In genomic region chr5:176744584-176744965, GRCh38 we compare ENCODE assay signal across 12 cellular contexts.
DNase-seq lines count a peak whose midpoint lies in the region; ATAC-seq, FAIRE-seq and TF ChIP-seq lines count a peak whose summit lies in the region.
"Had no signal": no experiment of that assay in that cellular context is flagged by ENCODE, and none has a peak within 500 bp of the region (broad histone marks: within the 10 kb centered on the region; RNA-seq: fewer than 3 reads in every experiment).

No MANE protein-coding gene starts in this region.

- peak; percentile 41 for TF ChIP-seq CTCF in endothelial cell (IDR thresholded peaks at IDR 0.05; ENCODE audit: unreplicated experiment)

- no peaks in the 10 kb centered on the region for H3K9me3 ChIP-seq in small intestine (ENCODE audit: control insufficient read depth, low read depth)
- H3K9me3 ChIP-seq: BLaER1 treated with 17β-estradiol and CSF1 and Interleukin-3, amounts not matched to agents 10 nM and 100 nM; gastroesophageal sphincter; ovary had no signal

- no peak overlapping the region for H3K4me3 Mint-ChIP-seq in endothelial cell (ENCODE audit: unreplicated experiment)

- H3K9me3 Mint-ChIP-seq in endothelial cell (ENCODE audit: unreplicated experiment): no peaks in the 10 kb centered on the region

- DNase-seq in NCI-H1694 treated with DMSO at 0.1 percent for 48 hours (lab: John Stamatoyannopoulos, UW) (peak; percentile 38), NCI-H1694 (lab: John Stamatoyannopoulos, UW) (no peak), NCI-H345 (lab: John Stamatoyannopoulos, UW) (peak; percentile 39), endothelial cell (ENCODE audit: low spot score) (no peak), small intestine (peak; percentile 7), UCSD-AML1 (lab: John Stamatoyannopoulos, UW; ENCODE audit: unreplicated experiment) (no peak), NCI-H2107 treated with DMSO at 0.1 percent for 48 hours (lab: John Stamatoyannopoulos, UW; ENCODE audit: unreplicated experiment) (no peak)
- DNase-seq: amniotic stem cell had no signal

- H3K36me3 ChIP-seq in small intestine (ENCODE audit: control insufficient read depth in 2 of 2, insufficient read depth in 2 of 2, low read length in 2 of 2): no peaks in the 10 kb centered on the region
- H3K36me3 ChIP-seq: BLaER1 treated with 17β-estradiol and CSF1 and Interleukin-3, amounts not matched to agents 10 nM and 100 nM; gastroesophageal sphincter; ovary had no signal

- H3K27me3 Mint-ChIP-seq in endothelial cell (ENCODE audit: unreplicated experiment): peaks cover 24% of the 10 kb centered on the region

- no peak overlapping the region for H3K27ac ChIP-seq in small intestine (ENCODE audit: low read depth in 1 of 2, low read length in 1 of 2)
- H3K27ac ChIP-seq: BLaER1 treated with 17β-estradiol and CSF1 and Interleukin-3, amounts not matched to agents 10 nM and 100 nM; gastroesophageal sphincter; ovary had no signal

- H3K4me3 ChIP-seq in small intestine (ENCODE audit: low read depth in 1 of 2, low read length in 2 of 2): no peak overlapping the region
- H3K4me3 ChIP-seq: BLaER1 treated with 17β-estradiol and CSF1 and Interleukin-3, amounts not matched to agents 10 nM and 100 nM; gastroesophageal sphincter; ovary had no signal

- H3K27ac Mint-ChIP-seq in endothelial cell (ENCODE audit: unreplicated experiment): no peak overlapping the region

- H3K36me3 Mint-ChIP-seq in endothelial cell (ENCODE audit: low read depth, unreplicated experiment): peaks cover 8% of the 10 kb centered on the region

- peaks cover 0 to 47% of the 10 kb centered on the region in 2 donors for H3K27me3 ChIP-seq in small intestine (ENCODE audit: control insufficient read depth in 2 of 2, insufficient read depth in 2 of 2, low read length in 2 of 2)
- H3K27me3 ChIP-seq: ovary had no signal

- 47 to 55% (median 49%) methylated on average over 8 of the region's 8 CpGs for WGBS in small intestine, 3 donors

- no peak for ATAC-seq in HG03196 (IDR thresholded peaks at IDR 0.05; ENCODE audit: unreplicated experiment)
- ATAC-seq: gastroesophageal sphincter had no signal

- peaks cover 22% of the 10 kb centered on the region for H3K4me1 Mint-ChIP-seq in endothelial cell (ENCODE audit: unreplicated experiment)

- H3K4me1 ChIP-seq in small intestine (ENCODE audit: control insufficient read depth in 2 of 2, insufficient read depth in 1 of 2, low read depth in 1 of 2, low read length in 1 of 2): no peaks in the 10 kb centered on the region

- FAIRE-seq in small intestine (lab: Jason Lieb, UNC): no peak

Comparison
In these comparisons a context has a peak if more than half of its experiments do, and no peak if none do; other contexts are left out.
1. DNase-seq: peak in NCI-H1694 treated with DMSO at 0.1 percent for 48 hours (single experiment), NCI-H345 (single experiment) and small intestine (single experiment); none in NCI-H1694 (single experiment), endothelial cell (single experiment), UCSD-AML1 (single experiment) and NCI-H2107 treated with DMSO at 0.1 percent for 48 hours (single experiment).